Comparison of ENCODE assay signal across 8 cellular contexts in genomic region chr7:157276731-157277562, GRCh38. TPM values are rescaled to one million over a fixed set of nuclear protein-coding genes. Genes with fewer than 3 reads are reported as not detected.
DNase-seq lines count a peak whose midpoint lies in the region; ATAC-seq, FAIRE-seq and TF ChIP-seq lines count a peak whose summit lies in the region.

No MANE protein-coding gene starts in this region.

- no peak overlapping the region for H3K27ac ChIP-seq in Peyer's patch

- no peak overlapping the region for H3K4me3 Mint-ChIP-seq in mesothelial cell of epicardium

- FAIRE-seq in frontal cortex (lab: Jason Lieb, UNC) = no peak

- ATAC-seq in SK-N-SH treated with all-trans-retinoic acid at 6 μM for 48 hours = peak; percentile 80
- ATAC-seq in GM18517 (IDR thresholded peaks at IDR 0.05; ENCODE audit: unreplicated experiment) = no peak

- H3K36me3 Mint-ChIP-seq in mesothelial cell of epicardium = no peaks in the 10 kb centered on the region

- H3K4me3 ChIP-seq in Peyer's patch = no peak overlapping the region

- no peaks in the 10 kb centered on the region for H3K27me3 Mint-ChIP-seq in mesothelial cell of epicardium (ENCODE audit: low read depth)

- DNase-seq in AML-193 (lab: John Stamatoyannopoulos, UW) (peak; percentile 31 to 37), GM20000 (ENCODE audit: low spot score) (peak; percentile 43), frontal cortex (ENCODE audit: low spot score in 2 of 2) (peak; percentile 55 to 76), Peyer's patch (no peak), mesothelial cell of epicardium (ENCODE audit: low spot score in 2 of 2, unreplicated experiment in 2 of 2) (no peak)
- DNase-seq in activated naive CD4-positive, alpha-beta T cell treated with Interleukin-2 at 50 U/mL for 16 hours = no peak

- peaks cover 0 to 37% (median 8%) of the 10 kb centered on the region in 4 donors for H3K4me1 ChIP-seq in Peyer's patch

- TF ChIP-seq POLR2A in Peyer's patch (IDR thresholded peaks at IDR 0.05) = no peak

- TF ChIP-seq CTCF in GM20000 (IDR thresholded peaks at IDR 0.05; ENCODE audit: extremely low read depth, missing control alignments) = no peak
- TF ChIP-seq CTCF in Peyer's patch (IDR thresholded peaks at IDR 0.05) = no peak
- no peak for TF ChIP-seq CTCF in mesothelial cell of epicardium (IDR thresholded peaks at IDR 0.05; ENCODE audit: unreplicated experiment)

- H3K9me3 ChIP-seq in Peyer's patch = no peaks in the 10 kb centered on the region

- H3K9me3 Mint-ChIP-seq in mesothelial cell of epicardium = no peaks in the 10 kb centered on the region

- peaks cover 4% of the 10 kb centered on the region for H3K4me1 Mint-ChIP-seq in mesothelial cell of epicardium

- H3K27me3 ChIP-seq in Peyer's patch = no peaks in the 10 kb centered on the region

- H3K36me3 ChIP-seq in Peyer's patch = no peaks in the 10 kb centered on the region

- no peak overlapping the region for H3K27ac Mint-ChIP-seq in mesothelial cell of epicardium

TF ChIP-seq in SK-N-SH treated with all-trans-retinoic acid at 6 μM for 48 hours, 23 proteins besides CTCF, POLR2A, EP300 and RAD21:
- TF ChIP-seq ZNF8 (CRISPR knock-in tag; IDR thresholded peaks at IDR 0.05) (no peak), TSHZ2 (CRISPR knock-in tag; IDR thresholded peaks at IDR 0.05) (peak; percentile 66), CSDC2 (CRISPR knock-in tag; IDR thresholded peaks at IDR 0.05) (0 out of 2 replicates have a peak, but pooled peaks have one; percentile 18), ISL1 (CRISPR knock-in tag; IDR thresholded peaks at IDR 0.05) (peak; percentile 35; the same call in 1 of the 2 replicates), ARNTL (CRISPR knock-in tag; IDR thresholded peaks at IDR 0.05; ENCODE audit: borderline replicate concordance, low read depth) (no peak), PATZ1 (CRISPR knock-in tag; IDR thresholded peaks at IDR 0.05; ENCODE audit: borderline replicate concordance) (peak; percentile 27; the same call in 1 of the 2 replicates), TCF4 (CRISPR knock-in tag; IDR thresholded peaks at IDR 0.05; ENCODE audit: borderline replicate concordance) (peak; percentile 90)

RNA-seq across cellular contexts. Expression of gene DNAJB6, which starts 59.9 kb away (rescaled TPM):
- total RNA-seq in frontal cortex = 229 TPM
- total RNA-seq in Peyer's patch = 100 to 1,000 TPM in 1 of 4 donors, 10 to 100 TPM in 3; 47.1 to 129 (median 61.3) TPM
- 104 to 115 TPM (median 110 TPM) in 3 replicates for total RNA-seq in mesothelial cell of epicardium

Comparison
In these comparisons a context has a peak if more than half of its experiments do, and no peak if none do; other contexts are left out.
1. DNase-seq: peak in AML-193 (2 of 2), GM20000 (single experiment) and frontal cortex (2 of 2); none in Peyer's patch (0 of 3), mesothelial cell of epicardium (0 of 2) and activated naive CD4-positive, alpha-beta T cell treated with Interleukin-2 at 50 U/mL for 16 hours (single experiment).